20 cellular contexts compared by ENCODE assay signal in genomic region chr1:229869687-229870086, GRCh38.
"Had no signal": no experiment of that assay in that cellular context is flagged by ENCODE, and none has a peak within 500 bp of the region (broad histone marks: within the 10 kb centered on the region; RNA-seq: fewer than 3 reads in every experiment).

No MANE protein-coding gene starts in this region.

- H3K4me1 ChIP-seq: esophagus squamous epithelium, lower lobe of right lung, parathyroid adenoma, prostate gland, right lobe of liver had no signal

- H3K27me3 ChIP-seq: right lobe of liver had no signal

- H3K27ac ChIP-seq: epithelial cell of prostate, esophagus squamous epithelium, left ventricle myocardium inferior, lower lobe of right lung, parathyroid adenoma, prostate gland, right lobe of liver, skin epidermis had no signal

- H3K9me3 ChIP-seq: esophagus squamous epithelium, left ventricle myocardium inferior, lower lobe of right lung, prostate gland, right lobe of liver had no signal

- ATAC-seq: effector memory CD8-positive, alpha-beta T cell; lower lobe of right lung; right lobe of liver had no signal

- H3K36me3 ChIP-seq: esophagus squamous epithelium, left ventricle myocardium inferior, lower lobe of right lung, prostate gland, right lobe of liver had no signal

- DNase-seq: effector memory CD8-positive, alpha-beta T cell; esophagus squamous epithelium; foreskin fibroblast; immature natural killer cell; left ventricle myocardium inferior; lower lobe of right lung; midbrain; naive B cell; occipital lobe; right lobe of liver; stimulated activated CD4-positive, alpha-beta T cell treated with anti-CD3 and anti-CD28 coated beads, Interleukin-12 subunit alpha, Interleukin-12 subunit beta, amount 100 ng/mL, for 4 hours; stimulated activated naive CD4-positive, alpha-beta T cell treated with Interleukin-2 at 50 U/mL for 16 hours; trophoblast cell had no signal

- H3K4me3 ChIP-seq: esophagus squamous epithelium, left ventricle myocardium inferior, lower lobe of right lung, prostate gland, right lobe of liver, skin epidermis had no signal

- FAIRE-seq: colon, keratinocyte, urothelium cell line had no signal
